13 cellular contexts compared by ENCODE assay signal in the genomic region with DNA sequence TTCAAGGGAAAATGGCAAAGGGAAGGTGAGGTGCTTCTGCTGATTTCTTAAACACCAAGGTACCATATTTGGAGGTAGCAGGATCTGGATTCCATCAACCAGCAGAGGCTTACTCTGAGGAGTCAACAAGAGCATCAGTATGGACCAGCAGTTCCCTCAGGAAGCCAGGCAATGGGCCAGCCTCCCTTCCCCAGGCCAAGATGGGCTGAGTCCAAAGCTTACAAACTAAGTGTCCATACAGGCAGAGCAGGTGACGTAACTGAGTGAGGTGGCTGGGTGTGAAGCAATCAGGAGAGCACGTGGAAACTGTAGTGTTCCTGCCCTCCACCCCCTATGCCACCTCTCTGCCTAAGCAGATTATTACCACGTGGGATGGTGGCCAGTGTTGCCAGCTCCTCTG.
DNase-seq lines count a peak whose midpoint lies in the region; ATAC-seq and TF ChIP-seq lines count a peak whose summit lies in the region.
"Had no signal": no experiment of that assay in that cellular context is flagged by ENCODE, and none has a peak within 500 bp of the region (broad histone marks: within the 10 kb centered on the region; RNA-seq: fewer than 3 reads in every experiment).

No MANE protein-coding gene starts in this region.

- H3K27me3 ChIP-seq in right lobe of liver, result no peaks in the 10 kb centered on the region

- DNase-seq in LNCaP clone FGC (ENCODE audit: low read depth) (peak; percentile 56), cardiac fibroblast (ENCODE audit: low read depth in 2 of 2) (peak; percentile 5 to 22), right lobe of liver (peak; percentile 80 to 94 (median 93)), substantia nigra (lab: John Stamatoyannopoulos, UW) (peak in 27 of 49 donors; percentile 0 to 64 (median 11)), AML-193 (lab: John Stamatoyannopoulos, UW) (no peak), NCI-H69 (lab: John Stamatoyannopoulos, UW) (no peak), DMS 273 treated with DMSO at 0.1 percent for 48 hours (lab: John Stamatoyannopoulos, UW) (no peak)
- DNase-seq: activated T-cell treated with anti-CD3 and anti-CD28 coated beads, Interleukin-2, amount 50 U/mL, for 1 hour; Kasumi-1; SHP77; stimulated activated CD4-positive, alpha-beta T cell treated with anti-CD3 and anti-CD28 coated beads, Interleukin-2, amount 100 ng/mL, for 48 hours had no signal

- no peak for TF ChIP-seq POLR2A in right lobe of liver (IDR thresholded peaks at IDR 0.05)

- no peaks in the 10 kb centered on the region for H3K4me1 ChIP-seq in right lobe of liver

- WGBS in right lobe of liver (ENCODE audit: insufficient coverage, low coverage, low lambda C conversion rate, missing lambda C conversion rate), result 49% methylated on average over 2 of the region's 3 CpGs

- H3K4me3 ChIP-seq in LNCaP clone FGC (ENCODE audit: low read depth, low read length), result no peak overlapping the region
- no peak overlapping the region for H3K4me3 ChIP-seq in cardiac fibroblast (replicated peaks in 1 of 2; ENCODE audit: low read depth in 2 of 2, low read length in 2 of 2)
- no peak overlapping the region for H3K4me3 ChIP-seq in right lobe of liver

- H3K9me3 ChIP-seq in right lobe of liver, result no peaks in the 10 kb centered on the region

- intact Hi-C loops in right lobe of liver (cut with DNase I), result no loop called here

- TF ChIP-seq CTCF in LNCaP clone FGC (IDR thresholded peaks at IDR 0.05; ENCODE audit: control insufficient read depth, extremely low read depth, insufficient read depth), result no peak
- no peak for TF ChIP-seq CTCF in cardiac fibroblast (IDR thresholded peaks at IDR 0.05; ENCODE audit: low read depth, low read length)
- no peak for TF ChIP-seq CTCF in right lobe of liver (IDR thresholded peaks at IDR 0.05)

- peak; percentile 94 to 99 (median 96) for ATAC-seq in right lobe of liver
- no peak for ATAC-seq in GM19035 (IDR thresholded peaks at IDR 0.05; ENCODE audit: unreplicated experiment)
- ATAC-seq: WTC11 had no signal

- no peak overlapping the region for H3K27ac ChIP-seq in right lobe of liver
- no peak overlapping the region for H3K27ac ChIP-seq in substantia nigra (ENCODE audit: low read depth, low read length, poor library complexity, severe bottlenecking)

- no peaks in the 10 kb centered on the region for H3K36me3 ChIP-seq in right lobe of liver

Comparison
In these comparisons a context has a peak if more than half of its experiments do, and no peak if none do; other contexts are left out.
1. DNase-seq: peak in LNCaP clone FGC (single experiment), cardiac fibroblast (2 of 2), right lobe of liver (3 of 3) and substantia nigra (27 of 49); none in AML-193 (0 of 2), NCI-H69 (single experiment) and DMS 273 treated with DMSO at 0.1 percent for 48 hours (single experiment).